ENCODE assay signal across 20 cellular contexts in the genomic region with DNA sequence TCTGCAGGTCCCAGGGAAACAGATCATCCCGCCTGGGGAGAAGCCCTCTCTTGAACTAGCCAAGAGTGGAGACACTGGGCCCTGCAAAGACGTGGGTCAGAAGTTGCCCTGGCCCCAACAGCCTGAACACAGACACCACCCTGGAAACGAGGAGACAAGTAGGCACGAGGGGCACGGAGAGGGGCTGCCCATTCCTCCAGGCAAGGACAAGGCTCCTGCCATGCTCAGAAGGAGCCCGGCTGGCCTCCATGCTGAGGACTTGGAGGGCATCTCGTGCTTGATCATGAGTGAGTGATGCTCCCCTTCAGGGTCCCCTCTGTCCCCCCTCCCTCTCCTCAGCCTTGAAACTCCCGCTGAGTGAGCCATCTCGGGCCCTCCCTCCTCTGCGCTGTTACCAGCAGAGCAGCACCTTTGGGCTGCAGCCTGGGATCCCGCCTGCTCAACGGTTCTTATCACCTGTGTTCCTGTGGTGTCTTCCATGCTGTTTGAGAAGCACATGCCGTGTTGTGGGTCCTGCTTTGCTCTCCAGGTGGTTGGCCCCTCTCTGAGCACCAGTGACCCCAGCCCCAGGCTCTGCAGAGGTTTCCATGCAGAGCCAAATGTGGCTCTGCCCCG.
"Had no signal": no experiment of that assay in that cellular context is flagged by ENCODE, and none has a peak within 500 bp of the region (broad histone marks: within the 10 kb centered on the region; RNA-seq: fewer than 3 reads in every experiment).

No MANE protein-coding gene starts in this region.

- H3K27ac ChIP-seq: coronary artery, esophagus muscularis mucosa, foreskin keratinocyte, gastroesophageal sphincter, heart left ventricle, hepatocyte, lower lobe of right lung, neural progenitor cell, right lobe of liver had no signal

- H3K9me3 ChIP-seq: lower lobe of right lung, right lobe of liver had no signal

- H3K36me3 ChIP-seq: esophagus muscularis mucosa, gastroesophageal sphincter, heart left ventricle, lower lobe of right lung, neural progenitor cell, right lobe of liver had no signal

- H3K4me1 ChIP-seq: esophagus muscularis mucosa, foreskin keratinocyte, gastroesophageal sphincter, heart left ventricle, lower lobe of right lung, right lobe of liver had no signal

- DNase-seq: dermis blood vessel endothelial cell; effector memory CD4-positive, alpha-beta T cell; foreskin keratinocyte; heart left ventricle; kidney glomerular epithelial cell; left ventricle myocardium superior; lower lobe of right lung; nucleus accumbens; stimulated activated CD4-positive, alpha-beta T cell treated with anti-CD3 and anti-CD28 coated beads, Interleukin-4, amount 100 ng/mL, for 4 hours; stimulated activated naive CD8-positive, alpha-beta T cell treated with anti-CD3 and anti-CD28 coated beads, Interleukin-15, Interleukin-2, amounts not matched to agents 100 U/mL and 50 U/mL, for 24 hours; substantia nigra; trophoblast cell had no signal

- H3K4me3 ChIP-seq: coronary artery, esophagus muscularis mucosa, gastroesophageal sphincter, heart left ventricle, hepatocyte, lower lobe of right lung, neural progenitor cell, right lobe of liver, smooth muscle cell had no signal

- ATAC-seq: foreskin keratinocyte; gastroesophageal sphincter; heart left ventricle; left ventricle myocardium superior; lower lobe of right lung; right lobe of liver; stimulated activated memory B cell treated with anti-CD40 and anti-IgM and Interleukin-4, amounts not matched to agents 10 μg/mL and 1 μg/mL and 100 μg/mL, for 72 hours; stimulated activated naive CD8-positive, alpha-beta T cell treated with anti-CD3 and anti-CD28 coated beads, Interleukin-15, Interleukin-2, amounts not matched to agents 100 U/mL and 50 U/mL, for 24 hours had no signal

- H3K27me3 ChIP-seq: foreskin keratinocyte, hepatocyte, neural progenitor cell, right lobe of liver had no signal
